ENCODE assay signal across 33 cellular contexts in genomic region chr16:80417706-80418105, GRCh38.
"Had no signal": no experiment of that assay in that cellular context is flagged by ENCODE, and none has a peak within 500 bp of the region (broad histone marks: within the 10 kb centered on the region; RNA-seq: fewer than 3 reads in every experiment).

No MANE protein-coding gene starts in this region.

- FAIRE-seq: kidney, pancreas had no signal

- H3K4me3 Mint-ChIP-seq: dendritic cell treated with granulocyte-macrophage colony-stimulating factor and Interleukin-4, amounts not matched to agents 40 ng/mL and 50 ng/mL, for 4 days; endodermal cell; mesothelial cell of epicardium; natural killer cell treated with Interleukin-12 subunit alpha and Interleukin-12 subunit beta and Interleukin-15 and Interleukin-18, amount 100 ng/mL, for 72 hours; neural crest cell; stimulated activated naive CD8-positive, alpha-beta T cell treated with anti-CD3 and anti-CD28 coated beads, Interleukin-15, amount 100 ng/mL, for 72 hours had no signal

- H3K27me3 Mint-ChIP-seq: dendritic cell treated with granulocyte-macrophage colony-stimulating factor and Interleukin-4, amounts not matched to agents 40 ng/mL and 50 ng/mL, for 4 days; progenitor cell of endocrine pancreas had no signal

- DNase-seq: colonic mucosa; effector CD8-positive, alpha-beta T cell; endodermal cell; foreskin keratinocyte; heart left ventricle; kidney; mesenchymal stem cell; mucosa of descending colon; naive B cell; pancreas; stimulated activated CD4-positive, alpha-beta T cell treated with anti-CD3 and anti-CD28 coated beads, Interleukin-12 subunit alpha, Interleukin-12 subunit beta, amount 100 ng/mL, for 4 hours; stimulated activated CD4-positive, alpha-beta T cell treated with anti-CD3 and anti-CD28 coated beads, Interleukin-1b, Interleukin-23, amount 100 ng/mL, for 48 hours; stimulated activated CD4-positive, alpha-beta T cell treated with anti-CD3 and anti-CD28 coated beads, Interleukin-4, amount 100 ng/mL, for 24 hours; stimulated activated naive CD4-positive, alpha-beta T cell; stimulated activated naive CD8-positive, alpha-beta T cell treated with anti-CD3 and anti-CD28 coated beads, Interleukin-15, amount 100 ng/mL, for 72 hours; transverse colon; upper lobe of right lung; uterus had no signal

- H3K4me1 ChIP-seq: colonic mucosa, esophagus muscularis mucosa, foreskin keratinocyte, gastroesophageal sphincter, heart left ventricle, pancreas, suprapubic skin, transverse colon, upper lobe of right lung, uterus had no signal

- H3K36me3 ChIP-seq: colonic mucosa, esophagus muscularis mucosa, gastroesophageal sphincter, heart left ventricle, neutrophil, pancreas, suprapubic skin, transverse colon, upper lobe of right lung, uterus had no signal

- H3K27ac ChIP-seq: colonic mucosa, epithelial cell of prostate, esophagus muscularis mucosa, foreskin keratinocyte, gastroesophageal sphincter, heart left ventricle, hepatocyte, neutrophil, pancreas, suprapubic skin, transverse colon, upper lobe of right lung, uterus had no signal

- H3K36me3 Mint-ChIP-seq: mesothelial cell of epicardium; naive B cell; natural killer cell treated with Interleukin-12 subunit alpha and Interleukin-12 subunit beta and Interleukin-15 and Interleukin-18, amount 100 ng/mL, for 72 hours had no signal

- H3K9me3 Mint-ChIP-seq: dendritic cell treated with granulocyte-macrophage colony-stimulating factor and Interleukin-4, amounts not matched to agents 40 ng/mL and 50 ng/mL, for 4 days; endodermal cell; mesothelial cell of epicardium; neural crest cell; stimulated activated naive CD8-positive, alpha-beta T cell treated with anti-CD3 and anti-CD28 coated beads, Interleukin-15, amount 100 ng/mL, for 72 hours had no signal

- H3K79me2 ChIP-seq: hepatocyte had no signal

- H3K9me3 ChIP-seq: colonic mucosa, esophagus muscularis mucosa, gastroesophageal sphincter, heart left ventricle, mucosa of descending colon, neutrophil, pancreas, suprapubic skin, transverse colon, upper lobe of right lung, uterus had no signal

- H3K27ac Mint-ChIP-seq: dendritic cell treated with granulocyte-macrophage colony-stimulating factor and Interleukin-4, amounts not matched to agents 40 ng/mL and 50 ng/mL, for 4 days; endodermal cell; mesothelial cell of epicardium; natural killer cell treated with Interleukin-12 subunit alpha and Interleukin-12 subunit beta and Interleukin-15 and Interleukin-18, amount 100 ng/mL, for 72 hours; stimulated activated naive CD8-positive, alpha-beta T cell treated with anti-CD3 and anti-CD28 coated beads, Interleukin-15, amount 100 ng/mL, for 72 hours had no signal

- H3K4me2 ChIP-seq: hepatocyte, smooth muscle cell had no signal

- H3K27me3 ChIP-seq: colonic mucosa, esophagus muscularis mucosa, gastroesophageal sphincter, heart left ventricle, hepatocyte, neutrophil, pancreas, suprapubic skin, transverse colon, upper lobe of right lung, uterus had no signal

- H3K4me1 Mint-ChIP-seq: endodermal cell; mesothelial cell of epicardium; neural crest cell; stimulated activated naive CD8-positive, alpha-beta T cell treated with anti-CD3 and anti-CD28 coated beads, Interleukin-15, amount 100 ng/mL, for 72 hours had no signal

- H2AFZ ChIP-seq: hepatocyte had no signal

- ATAC-seq: foreskin keratinocyte; gastroesophageal sphincter; heart left ventricle; left lobe of liver; mucosa of descending colon; pancreas; sciatic nerve; stimulated activated naive CD8-positive, alpha-beta T cell treated with anti-CD3 and anti-CD28 coated beads, Interleukin-15, amount 100 ng/mL, for 72 hours; upper lobe of right lung had no signal

- H3K4me3 ChIP-seq: colonic mucosa, esophagus muscularis mucosa, gastroesophageal sphincter, heart left ventricle, hepatocyte, lung, mucosa of descending colon, pancreas, smooth muscle cell, suprapubic skin, transverse colon, upper lobe of right lung, uterus had no signal
